In genomic region chr3:151584603-151585002, GRCh38 we compare ENCODE assay signal across 15 cellular contexts.
DNase-seq lines count a peak whose midpoint lies in the region; ATAC-seq, FAIRE-seq and TF ChIP-seq lines count a peak whose summit lies in the region.
"Had no signal": no experiment of that assay in that cellular context is flagged by ENCODE, and none has a peak within 500 bp of the region (broad histone marks: within the 10 kb centered on the region; RNA-seq: fewer than 3 reads in every experiment).

No MANE protein-coding gene starts in this region.

- peaks cover 3% of the 10 kb centered on the region for H3K9me3 ChIP-seq in RWPE2 (ENCODE audit: severe bottlenecking)
- H3K9me3 ChIP-seq: testis had no signal

- no peak overlapping the region for H3K4me3 ChIP-seq in RWPE2 (ENCODE audit: severe bottlenecking)
- H3K4me3 ChIP-seq: testis had no signal

- ATAC-seq in HG03095 (IDR thresholded peaks at IDR 0.05; ENCODE audit: unreplicated experiment) (peak; percentile 83), RWPE2 (ENCODE audit: low read depth) (peak; percentile 66; the same call in 1 of the 3 replicates)
- ATAC-seq: left cardiac atrium had no signal

- no peak overlapping the region for H3K27ac ChIP-seq in RWPE2 (ENCODE audit: poor library complexity, severe bottlenecking)
- H3K27ac ChIP-seq: 22Rv1, testis had no signal

- FAIRE-seq in GM19239 (lab: Jason Lieb, UNC) = no peak

- H3K36me3 ChIP-seq in RWPE2 (ENCODE audit: low read depth) = no peaks in the 10 kb centered on the region

- TF ChIP-seq CTCF in RWPE2 (IDR thresholded peaks at IDR 0.05; ENCODE audit: poor library complexity, severe bottlenecking) (no peak), GM20000 (IDR thresholded peaks at IDR 0.05; ENCODE audit: extremely low read depth, missing control alignments) (no peak)

- H3K4me1 ChIP-seq in RWPE2 (ENCODE audit: insufficient read depth, poor library complexity, severe bottlenecking) = no peaks in the 10 kb centered on the region
- H3K4me1 ChIP-seq: testis had no signal

- H3K27me3 ChIP-seq in RWPE2 (ENCODE audit: insufficient read depth, poor library complexity, severe bottlenecking) = no peaks in the 10 kb centered on the region
- H3K27me3 ChIP-seq: testis had no signal

- DNase-seq in DMS 273 (lab: John Stamatoyannopoulos, UW; ENCODE audit: unreplicated experiment) (peak; percentile 9), DMS 273 treated with DMSO at 0.1 percent for 48 hours (lab: John Stamatoyannopoulos, UW) (no peak), RWPE2 (ENCODE audit: low spot score) (no peak), renal cortical epithelial cell (ENCODE audit: low read depth) (peak; percentile 36), GM19239 (ENCODE audit: insufficient read length, low spot score) (no peak), GM20000 (ENCODE audit: low spot score) (no peak), NCI-H2171 (lab: John Stamatoyannopoulos, UW) (no peak)
- DNase-seq: left cardiac atrium; NCI-H2081 treated with DMSO at 0.1 percent for 48 hours; nucleus accumbens; stimulated activated CD4-positive, alpha-beta T cell treated with anti-CD3 and anti-CD28 coated beads, Interleukin-4, amount 100 ng/mL, for 1 hour; SW 1271; testis had no signal

Comparison
In these comparisons a context has a peak if more than half of its experiments do, and no peak if none do; other contexts are left out.
1. DNase-seq: peak in DMS 273 (single experiment) and renal cortical epithelial cell (single experiment); none in DMS 273 treated with DMSO at 0.1 percent for 48 hours (single experiment), RWPE2 (single experiment), GM19239 (single experiment), GM20000 (single experiment) and NCI-H2171 (single experiment).